ENCODE assay signal across 6 cellular contexts in genomic region chr1:43969416-43969745, GRCh38.
A peak's percentile ranks its signal among the peaks of the same experiment; 100 is the strongest.
DNase-seq lines count a peak whose midpoint lies in the region; ATAC-seq and TF ChIP-seq lines count a peak whose summit lies in the region.

No MANE protein-coding gene starts in this region.

- no peak for TF ChIP-seq POLR2A in erythroblast (IDR thresholded peaks at IDR 0.05; ENCODE audit: low read length)

- peaks cover 27% of the 10 kb centered on the region for H3K4me1 Mint-ChIP-seq in activated naive CD8-positive, alpha-beta T cell (ENCODE audit: low read depth)
- H3K4me1 Mint-ChIP-seq in nephron progenitor cell, result peaks cover 28% of the 10 kb centered on the region

- DNase-seq in nephron progenitor cell (no peak), GM13977 (ENCODE audit: low spot score) (no peak), erythroblast (lab: John Stamatoyannopoulos, UW) (no peak), globus pallidus (ENCODE audit: low spot score) (no peak)

- TF ChIP-seq CTCF in nephron progenitor cell (IDR thresholded peaks at IDR 0.05) (no peak), GM13977 (IDR thresholded peaks at IDR 0.05; ENCODE audit: extremely low read depth, insufficient read depth, missing control alignments) (no peak)

- ATAC-seq in GM19455 (IDR thresholded peaks at IDR 0.05; ENCODE audit: unreplicated experiment), result peak; percentile 2

- H3K27me3 Mint-ChIP-seq in activated naive CD8-positive, alpha-beta T cell, result no peaks in the 10 kb centered on the region
- H3K27me3 Mint-ChIP-seq in nephron progenitor cell (ENCODE audit: low read depth, poor library complexity), result peaks cover 4% of the 10 kb centered on the region

- in situ Hi-C loops in GM13977 (cut with MboI; ENCODE audit: low pct_unique_long_range_greater_than_20kb, low sequenced_read_pairs, unreplicated experiment), result no loop called here

- H3K36me3 Mint-ChIP-seq in activated naive CD8-positive, alpha-beta T cell, result peaks cover 22% of the 10 kb centered on the region
- H3K36me3 Mint-ChIP-seq in nephron progenitor cell (ENCODE audit: low read depth), result peaks cover 24% of the 10 kb centered on the region

- H3K27ac Mint-ChIP-seq in activated naive CD8-positive, alpha-beta T cell, result no peak overlapping the region
- no peak overlapping the region for H3K27ac Mint-ChIP-seq in nephron progenitor cell

- no peaks in the 10 kb centered on the region for H3K9me3 Mint-ChIP-seq in activated naive CD8-positive, alpha-beta T cell (ENCODE audit: low read depth)
- peaks cover 10% of the 10 kb centered on the region for H3K9me3 Mint-ChIP-seq in nephron progenitor cell

- H3K4me3 Mint-ChIP-seq in activated naive CD8-positive, alpha-beta T cell, result peak overlapping the region; percentile 97
- peak overlapping the region; percentile 97 for H3K4me3 Mint-ChIP-seq in nephron progenitor cell
